In the genomic region with DNA sequence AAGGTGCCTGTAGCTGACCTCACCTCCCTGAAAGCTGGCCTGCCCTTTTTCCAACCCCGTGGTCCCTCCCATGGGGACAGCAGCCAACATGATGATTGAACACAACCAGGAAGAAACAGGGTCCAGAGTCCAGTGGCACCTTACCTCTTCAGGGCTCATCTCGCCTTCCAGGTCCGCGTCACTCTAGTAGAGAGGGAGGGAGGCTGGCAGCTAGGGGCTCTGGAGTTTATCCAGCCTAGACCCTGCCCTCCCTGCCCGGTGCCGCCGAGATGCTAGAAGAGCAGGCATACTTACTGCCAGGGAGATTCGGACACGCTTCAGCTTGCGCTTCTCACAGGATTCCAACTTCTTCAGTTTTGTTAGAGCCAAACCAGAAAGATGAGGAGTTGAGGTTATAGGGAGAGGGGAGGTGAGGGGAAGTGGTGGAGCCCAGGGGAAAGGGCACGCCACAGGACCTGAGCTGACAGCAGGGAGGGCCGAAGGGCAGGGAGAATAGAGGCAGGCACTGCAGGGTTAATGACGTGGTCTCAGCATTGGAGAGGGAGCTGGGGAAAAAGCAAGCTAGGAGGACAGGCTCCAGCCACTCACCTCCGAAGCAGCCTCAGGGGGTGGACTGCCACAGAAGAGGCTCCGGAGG, we compare ENCODE assay signal across 1 cellular context.
TF ChIP-seq lines count a peak whose summit lies in the region.

No MANE protein-coding gene starts in this region.

TF ChIP-seq in WTC11, 78 proteins besides CTCF, POLR2A, EP300 and RAD21 (continued from another document):
- TF ChIP-seq, protein P1, sequence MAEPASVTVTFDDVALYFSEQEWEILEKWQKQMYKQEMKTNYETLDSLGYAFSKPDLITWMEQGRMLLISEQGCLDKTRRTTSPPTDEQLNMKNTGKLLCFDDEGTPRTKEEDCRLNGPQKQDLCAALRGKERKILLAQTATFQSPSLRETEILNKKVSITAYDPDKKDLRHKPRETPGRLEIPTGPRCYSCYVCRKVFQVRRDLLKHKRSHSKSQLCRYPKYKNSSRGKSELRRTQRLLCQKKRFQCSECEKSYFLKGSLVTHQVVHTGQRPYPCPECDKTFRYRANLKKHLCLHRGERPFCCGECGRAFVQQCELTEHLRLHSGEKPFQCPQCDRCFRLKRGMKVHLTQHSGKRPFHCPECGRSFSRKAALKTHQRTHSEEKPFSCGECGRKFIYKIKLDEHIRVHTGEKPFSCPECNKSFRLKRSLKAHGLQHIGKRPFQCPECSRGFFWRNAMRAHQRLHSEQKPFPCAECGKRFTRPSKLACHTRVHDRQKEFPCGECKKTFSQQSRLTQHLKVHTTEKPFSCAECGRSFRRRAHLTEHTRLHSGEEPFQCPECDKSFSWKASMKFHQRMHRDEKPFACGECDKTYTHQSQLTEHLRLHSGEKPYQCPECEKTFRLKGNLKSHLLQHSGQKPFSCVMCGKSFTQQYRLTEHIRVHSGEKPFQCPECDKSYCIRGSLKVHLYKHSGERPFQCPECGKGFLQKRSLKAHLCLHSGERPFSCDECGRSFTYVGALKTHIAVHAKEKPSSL (CRISPR knock-in tag; conservative IDR thresholded peaks at IDR 0.05) = no peak
- TF ChIP-seq, protein P2, sequence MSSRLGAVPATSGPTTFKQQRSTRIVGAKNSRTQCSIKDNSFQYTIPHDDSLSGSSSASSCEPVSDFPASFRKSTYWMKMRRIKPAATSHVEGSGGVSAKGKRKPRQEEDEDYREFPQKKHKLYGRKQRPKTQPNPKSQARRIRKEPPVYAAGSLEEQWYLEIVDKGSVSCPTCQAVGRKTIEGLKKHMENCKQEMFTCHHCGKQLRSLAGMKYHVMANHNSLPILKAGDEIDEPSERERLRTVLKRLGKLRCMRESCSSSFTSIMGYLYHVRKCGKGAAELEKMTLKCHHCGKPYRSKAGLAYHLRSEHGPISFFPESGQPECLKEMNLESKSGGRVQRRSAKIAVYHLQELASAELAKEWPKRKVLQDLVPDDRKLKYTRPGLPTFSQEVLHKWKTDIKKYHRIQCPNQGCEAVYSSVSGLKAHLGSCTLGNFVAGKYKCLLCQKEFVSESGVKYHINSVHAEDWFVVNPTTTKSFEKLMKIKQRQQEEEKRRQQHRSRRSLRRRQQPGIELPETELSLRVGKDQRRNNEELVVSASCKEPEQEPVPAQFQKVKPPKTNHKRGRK (CRISPR knock-in tag; IDR thresholded peaks at IDR 0.05; ENCODE audit: borderline replicate concordance) = no peak
- TF ChIP-seq, protein P3, sequence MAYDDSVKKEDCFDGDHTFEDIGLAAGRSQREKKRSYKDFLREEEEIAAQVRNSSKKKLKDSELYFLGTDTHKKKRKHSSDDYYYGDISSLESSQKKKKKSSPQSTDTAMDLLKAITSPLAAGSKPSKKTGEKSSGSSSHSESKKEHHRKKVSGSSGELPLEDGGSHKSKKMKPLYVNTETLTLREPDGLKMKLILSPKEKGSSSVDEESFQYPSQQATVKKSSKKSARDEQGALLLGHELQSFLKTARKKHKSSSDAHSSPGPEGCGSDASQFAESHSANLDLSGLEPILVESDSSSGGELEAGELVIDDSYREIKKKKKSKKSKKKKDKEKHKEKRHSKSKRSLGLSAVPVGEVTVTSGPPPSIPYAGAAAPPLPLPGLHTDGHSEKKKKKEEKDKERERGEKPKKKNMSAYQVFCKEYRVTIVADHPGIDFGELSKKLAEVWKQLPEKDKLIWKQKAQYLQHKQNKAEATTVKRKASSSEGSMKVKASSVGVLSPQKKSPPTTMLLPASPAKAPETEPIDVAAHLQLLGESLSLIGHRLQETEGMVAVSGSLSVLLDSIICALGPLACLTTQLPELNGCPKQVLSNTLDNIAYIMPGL (CRISPR knock-in tag; IDR thresholded peaks at IDR 0.05) = no peak
- TF ChIP-seq, protein P4, sequence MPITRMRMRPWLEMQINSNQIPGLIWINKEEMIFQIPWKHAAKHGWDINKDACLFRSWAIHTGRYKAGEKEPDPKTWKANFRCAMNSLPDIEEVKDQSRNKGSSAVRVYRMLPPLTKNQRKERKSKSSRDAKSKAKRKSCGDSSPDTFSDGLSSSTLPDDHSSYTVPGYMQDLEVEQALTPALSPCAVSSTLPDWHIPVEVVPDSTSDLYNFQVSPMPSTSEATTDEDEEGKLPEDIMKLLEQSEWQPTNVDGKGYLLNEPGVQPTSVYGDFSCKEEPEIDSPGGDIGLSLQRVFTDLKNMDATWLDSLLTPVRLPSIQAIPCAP (CRISPR knock-in tag; IDR thresholded peaks at IDR 0.05) = no peak
- TF ChIP-seq ZNF423 (CRISPR knock-in tag; IDR thresholded peaks at IDR 0.05) = no peak
- no peak for TF ChIP-seq FOXJ3 (CRISPR knock-in tag; IDR thresholded peaks at IDR 0.05; ENCODE audit: borderline replicate concordance)
- TF ChIP-seq, protein P5, sequence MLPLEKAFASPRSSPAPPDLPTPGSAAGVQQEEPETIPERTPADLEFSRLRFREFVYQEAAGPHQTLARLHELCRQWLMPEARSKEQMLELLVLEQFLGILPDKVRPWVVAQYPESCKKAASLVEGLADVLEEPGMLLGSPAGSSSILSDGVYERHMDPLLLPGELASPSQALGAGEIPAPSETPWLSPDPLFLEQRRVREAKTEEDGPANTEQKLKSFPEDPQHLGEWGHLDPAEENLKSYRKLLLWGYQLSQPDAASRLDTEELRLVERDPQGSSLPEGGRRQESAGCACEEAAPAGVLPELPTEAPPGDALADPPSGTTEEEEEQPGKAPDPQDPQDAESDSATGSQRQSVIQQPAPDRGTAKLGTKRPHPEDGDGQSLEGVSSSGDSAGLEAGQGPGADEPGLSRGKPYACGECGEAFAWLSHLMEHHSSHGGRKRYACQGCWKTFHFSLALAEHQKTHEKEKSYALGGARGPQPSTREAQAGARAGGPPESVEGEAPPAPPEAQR (CRISPR knock-in tag; IDR thresholded peaks at IDR 0.05) = no peak
- TF ChIP-seq NR3C1 (CRISPR knock-in tag; conservative IDR thresholded peaks at IDR 0.05; ENCODE audit: low read depth) = no peak
- TF ChIP-seq, protein P6, sequence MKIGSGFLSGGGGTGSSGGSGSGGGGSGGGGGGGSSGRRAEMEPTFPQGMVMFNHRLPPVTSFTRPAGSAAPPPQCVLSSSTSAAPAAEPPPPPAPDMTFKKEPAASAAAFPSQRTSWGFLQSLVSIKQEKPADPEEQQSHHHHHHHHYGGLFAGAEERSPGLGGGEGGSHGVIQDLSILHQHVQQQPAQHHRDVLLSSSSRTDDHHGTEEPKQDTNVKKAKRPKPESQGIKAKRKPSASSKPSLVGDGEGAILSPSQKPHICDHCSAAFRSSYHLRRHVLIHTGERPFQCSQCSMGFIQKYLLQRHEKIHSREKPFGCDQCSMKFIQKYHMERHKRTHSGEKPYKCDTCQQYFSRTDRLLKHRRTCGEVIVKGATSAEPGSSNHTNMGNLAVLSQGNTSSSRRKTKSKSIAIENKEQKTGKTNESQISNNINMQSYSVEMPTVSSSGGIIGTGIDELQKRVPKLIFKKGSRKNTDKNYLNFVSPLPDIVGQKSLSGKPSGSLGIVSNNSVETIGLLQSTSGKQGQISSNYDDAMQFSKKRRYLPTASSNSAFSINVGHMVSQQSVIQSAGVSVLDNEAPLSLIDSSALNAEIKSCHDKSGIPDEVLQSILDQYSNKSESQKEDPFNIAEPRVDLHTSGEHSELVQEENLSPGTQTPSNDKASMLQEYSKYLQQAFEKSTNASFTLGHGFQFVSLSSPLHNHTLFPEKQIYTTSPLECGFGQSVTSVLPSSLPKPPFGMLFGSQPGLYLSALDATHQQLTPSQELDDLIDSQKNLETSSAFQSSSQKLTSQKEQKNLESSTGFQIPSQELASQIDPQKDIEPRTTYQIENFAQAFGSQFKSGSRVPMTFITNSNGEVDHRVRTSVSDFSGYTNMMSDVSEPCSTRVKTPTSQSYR (CRISPR knock-in tag; IDR thresholded peaks at IDR 0.05) = no peak
- TF ChIP-seq NFATC4 (CRISPR knock-in tag; IDR thresholded peaks at IDR 0.05) = no peak
- TF ChIP-seq, protein P7, sequence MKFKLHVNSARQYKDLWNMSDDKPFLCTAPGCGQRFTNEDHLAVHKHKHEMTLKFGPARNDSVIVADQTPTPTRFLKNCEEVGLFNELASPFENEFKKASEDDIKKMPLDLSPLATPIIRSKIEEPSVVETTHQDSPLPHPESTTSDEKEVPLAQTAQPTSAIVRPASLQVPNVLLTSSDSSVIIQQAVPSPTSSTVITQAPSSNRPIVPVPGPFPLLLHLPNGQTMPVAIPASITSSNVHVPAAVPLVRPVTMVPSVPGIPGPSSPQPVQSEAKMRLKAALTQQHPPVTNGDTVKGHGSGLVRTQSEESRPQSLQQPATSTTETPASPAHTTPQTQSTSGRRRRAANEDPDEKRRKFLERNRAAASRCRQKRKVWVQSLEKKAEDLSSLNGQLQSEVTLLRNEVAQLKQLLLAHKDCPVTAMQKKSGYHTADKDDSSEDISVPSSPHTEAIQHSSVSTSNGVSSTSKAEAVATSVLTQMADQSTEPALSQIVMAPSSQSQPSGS (CRISPR knock-in tag; IDR thresholded peaks at IDR 0.05; ENCODE audit: borderline replicate concordance, low read depth) = no peak
- TF ChIP-seq ZNF219 (CRISPR knock-in tag; IDR thresholded peaks at IDR 0.05; ENCODE audit: borderline replicate concordance) = no peak
- TF ChIP-seq, protein P8, sequence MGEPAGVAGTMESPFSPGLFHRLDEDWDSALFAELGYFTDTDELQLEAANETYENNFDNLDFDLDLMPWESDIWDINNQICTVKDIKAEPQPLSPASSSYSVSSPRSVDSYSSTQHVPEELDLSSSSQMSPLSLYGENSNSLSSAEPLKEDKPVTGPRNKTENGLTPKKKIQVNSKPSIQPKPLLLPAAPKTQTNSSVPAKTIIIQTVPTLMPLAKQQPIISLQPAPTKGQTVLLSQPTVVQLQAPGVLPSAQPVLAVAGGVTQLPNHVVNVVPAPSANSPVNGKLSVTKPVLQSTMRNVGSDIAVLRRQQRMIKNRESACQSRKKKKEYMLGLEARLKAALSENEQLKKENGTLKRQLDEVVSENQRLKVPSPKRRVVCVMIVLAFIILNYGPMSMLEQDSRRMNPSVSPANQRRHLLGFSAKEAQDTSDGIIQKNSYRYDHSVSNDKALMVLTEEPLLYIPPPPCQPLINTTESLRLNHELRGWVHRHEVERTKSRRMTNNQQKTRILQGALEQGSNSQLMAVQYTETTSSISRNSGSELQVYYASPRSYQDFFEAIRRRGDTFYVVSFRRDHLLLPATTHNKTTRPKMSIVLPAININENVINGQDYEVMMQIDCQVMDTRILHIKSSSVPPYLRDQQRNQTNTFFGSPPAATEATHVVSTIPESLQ (CRISPR knock-in tag; IDR thresholded peaks at IDR 0.05) = no peak
- TF ChIP-seq, protein P9, sequence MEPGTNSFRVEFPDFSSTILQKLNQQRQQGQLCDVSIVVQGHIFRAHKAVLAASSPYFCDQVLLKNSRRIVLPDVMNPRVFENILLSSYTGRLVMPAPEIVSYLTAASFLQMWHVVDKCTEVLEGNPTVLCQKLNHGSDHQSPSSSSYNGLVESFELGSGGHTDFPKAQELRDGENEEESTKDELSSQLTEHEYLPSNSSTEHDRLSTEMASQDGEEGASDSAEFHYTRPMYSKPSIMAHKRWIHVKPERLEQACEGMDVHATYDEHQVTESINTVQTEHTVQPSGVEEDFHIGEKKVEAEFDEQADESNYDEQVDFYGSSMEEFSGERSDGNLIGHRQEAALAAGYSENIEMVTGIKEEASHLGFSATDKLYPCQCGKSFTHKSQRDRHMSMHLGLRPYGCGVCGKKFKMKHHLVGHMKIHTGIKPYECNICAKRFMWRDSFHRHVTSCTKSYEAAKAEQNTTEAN (CRISPR knock-in tag; IDR thresholded peaks at IDR 0.05) = no peak
